1 cellular context compared by ENCODE assay signal in the genomic region with DNA sequence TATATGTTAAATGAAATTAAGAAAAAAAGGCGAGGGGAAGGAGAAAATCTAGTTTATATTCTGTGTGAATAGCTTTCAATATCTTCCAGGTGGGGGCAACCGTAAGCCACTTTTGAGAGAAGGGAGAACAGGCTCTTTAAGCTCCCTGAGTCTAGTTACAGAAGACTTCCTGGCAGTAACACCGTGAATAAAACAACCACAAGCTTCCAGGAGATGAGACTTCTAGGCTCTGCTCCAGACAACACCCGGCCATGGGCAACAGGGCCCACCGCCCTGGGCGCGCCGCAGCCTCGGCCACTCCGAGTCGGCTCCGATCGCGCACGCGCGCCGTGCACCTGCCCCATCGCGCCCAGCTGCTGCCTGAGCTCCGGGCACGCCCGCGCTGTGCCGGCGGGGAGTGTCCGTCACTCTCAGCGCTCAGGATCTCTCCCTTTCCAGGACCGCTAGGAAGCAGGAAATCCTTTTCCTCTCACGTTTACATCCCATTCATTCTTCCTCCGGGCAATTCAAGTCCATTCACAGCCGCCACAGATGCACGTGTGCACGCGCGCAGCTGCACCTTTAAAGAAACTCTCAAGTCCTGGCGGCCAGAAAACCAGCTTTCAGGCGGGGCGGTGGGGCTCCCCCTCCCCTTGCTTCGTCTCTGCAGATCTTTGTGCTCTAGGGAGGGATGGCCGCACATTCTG.
TF ChIP-seq lines count a peak whose summit lies in the region.

No MANE protein-coding gene starts in this region.

TF ChIP-seq in HepG2, 621 proteins besides CTCF, POLR2A, EP300 and RAD21 (continued from another document and continues in another):
- TF ChIP-seq ARID4A (CRISPR knock-in tag; IDR thresholded peaks at IDR 0.05; ENCODE audit: borderline replicate concordance) = peak; percentile 44; the same call in 1 of the 2 replicates
- 0 out of 2 replicates have a peak, but pooled peaks have one; percentile 47 for TF ChIP-seq NFAT5 (CRISPR knock-in tag; IDR thresholded peaks at IDR 0.05)
- TF ChIP-seq ZSCAN9 (CRISPR knock-in tag; IDR thresholded peaks at IDR 0.05; ENCODE audit: borderline replicate concordance) = peak; percentile 18; the same call in 1 of the 2 replicates
- peak; percentile 59 for TF ChIP-seq SAP130 (CRISPR knock-in tag; IDR thresholded peaks at IDR 0.05; ENCODE audit: low read depth)
- TF ChIP-seq CREB1 (IDR thresholded peaks at IDR 0.05) = no peak
- TF ChIP-seq CREB1 (CRISPR knock-in tag; IDR thresholded peaks at IDR 0.05) = no peak
- TF ChIP-seq, protein P1, sequence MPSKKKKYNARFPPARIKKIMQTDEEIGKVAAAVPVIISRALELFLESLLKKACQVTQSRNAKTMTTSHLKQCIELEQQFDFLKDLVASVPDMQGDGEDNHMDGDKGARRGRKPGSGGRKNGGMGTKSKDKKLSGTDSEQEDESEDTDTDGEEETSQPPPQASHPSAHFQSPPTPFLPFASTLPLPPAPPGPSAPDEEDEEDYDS (CRISPR knock-in tag; IDR thresholded peaks at IDR 0.05) = no peak
- no peak for TF ChIP-seq GATA4 (IDR thresholded peaks at IDR 0.05; ENCODE audit: borderline replicate concordance, low read depth)
- peak; percentile 86; the same call in 1 of the 2 replicates for TF ChIP-seq ZNF547 (CRISPR knock-in tag; IDR thresholded peaks at IDR 0.05)
- no peak for TF ChIP-seq ZNF724P (CRISPR knock-in tag; IDR thresholded peaks at IDR 0.05; ENCODE audit: borderline replicate concordance)
- 0 out of 2 replicates have a peak, but pooled peaks have one; percentile 26 for TF ChIP-seq KMT2A (CRISPR knock-in tag; IDR thresholded peaks at IDR 0.05)
- peak; percentile 66; the same call in 1 of the 2 replicates for TF ChIP-seq ZNF274 (CRISPR knock-in tag; IDR thresholded peaks at IDR 0.05)
- no peak for TF ChIP-seq CBX5 (CRISPR knock-in tag; IDR thresholded peaks at IDR 0.05; ENCODE audit: borderline replicate concordance)
- TF ChIP-seq ZNF607 (CRISPR knock-in tag; IDR thresholded peaks at IDR 0.05; ENCODE audit: borderline replicate concordance) = peak; percentile 3; the same call in 1 of the 2 replicates
- TF ChIP-seq, protein P2, sequence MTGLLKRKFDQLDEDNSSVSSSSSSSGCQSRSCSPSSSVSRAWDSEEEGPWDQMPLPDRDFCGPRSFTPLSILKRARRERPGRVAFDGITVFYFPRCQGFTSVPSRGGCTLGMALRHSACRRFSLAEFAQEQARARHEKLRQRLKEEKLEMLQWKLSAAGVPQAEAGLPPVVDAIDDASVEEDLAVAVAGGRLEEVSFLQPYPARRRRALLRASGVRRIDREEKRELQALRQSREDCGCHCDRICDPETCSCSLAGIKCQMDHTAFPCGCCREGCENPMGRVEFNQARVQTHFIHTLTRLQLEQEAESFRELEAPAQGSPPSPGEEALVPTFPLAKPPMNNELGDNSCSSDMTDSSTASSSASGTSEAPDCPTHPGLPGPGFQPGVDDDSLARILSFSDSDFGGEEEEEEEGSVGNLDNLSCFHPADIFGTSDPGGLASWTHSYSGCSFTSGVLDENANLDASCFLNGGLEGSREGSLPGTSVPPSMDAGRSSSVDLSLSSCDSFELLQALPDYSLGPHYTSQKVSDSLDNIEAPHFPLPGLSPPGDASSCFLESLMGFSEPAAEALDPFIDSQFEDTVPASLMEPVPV (CRISPR knock-in tag; IDR thresholded peaks at IDR 0.05) = peak; percentile 29; the same call in 1 of the 2 replicates
- TF ChIP-seq ZNF569 (CRISPR knock-in tag; IDR thresholded peaks at IDR 0.05; ENCODE audit: borderline replicate concordance) = 0 out of 2 replicates have a peak, but pooled peaks have one; percentile 26
- TF ChIP-seq, protein P3, sequence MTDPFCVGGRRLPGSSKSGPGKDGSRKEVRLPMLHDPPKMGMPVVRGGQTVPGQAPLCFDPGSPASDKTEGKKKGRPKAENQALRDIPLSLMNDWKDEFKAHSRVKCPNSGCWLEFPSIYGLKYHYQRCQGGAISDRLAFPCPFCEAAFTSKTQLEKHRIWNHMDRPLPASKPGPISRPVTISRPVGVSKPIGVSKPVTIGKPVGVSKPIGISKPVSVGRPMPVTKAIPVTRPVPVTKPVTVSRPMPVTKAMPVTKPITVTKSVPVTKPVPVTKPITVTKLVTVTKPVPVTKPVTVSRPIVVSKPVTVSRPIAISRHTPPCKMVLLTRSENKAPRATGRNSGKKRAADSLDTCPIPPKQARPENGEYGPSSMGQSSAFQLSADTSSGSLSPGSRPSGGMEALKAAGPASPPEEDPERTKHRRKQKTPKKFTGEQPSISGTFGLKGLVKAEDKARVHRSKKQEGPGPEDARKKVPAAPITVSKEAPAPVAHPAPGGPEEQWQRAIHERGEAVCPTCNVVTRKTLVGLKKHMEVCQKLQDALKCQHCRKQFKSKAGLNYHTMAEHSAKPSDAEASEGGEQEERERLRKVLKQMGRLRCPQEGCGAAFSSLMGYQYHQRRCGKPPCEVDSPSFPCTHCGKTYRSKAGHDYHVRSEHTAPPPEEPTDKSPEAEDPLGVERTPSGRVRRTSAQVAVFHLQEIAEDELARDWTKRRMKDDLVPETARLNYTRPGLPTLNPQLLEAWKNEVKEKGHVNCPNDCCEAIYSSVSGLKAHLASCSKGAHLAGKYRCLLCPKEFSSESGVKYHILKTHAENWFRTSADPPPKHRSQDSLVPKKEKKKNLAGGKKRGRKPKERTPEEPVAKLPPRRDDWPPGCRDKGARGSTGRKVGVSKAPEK (CRISPR knock-in tag; IDR thresholded peaks at IDR 0.05; ENCODE audit: borderline replicate concordance) = peak; percentile 97; the same call in 1 of the 2 replicates
- peak; percentile 60; the same call in 1 of the 2 replicates for TF ChIP-seq ATF7-NPFF (CRISPR knock-in tag; IDR thresholded peaks at IDR 0.05; ENCODE audit: low read depth)
- TF ChIP-seq NFE2L1 (CRISPR knock-in tag; IDR thresholded peaks at IDR 0.05; ENCODE audit: borderline replicate concordance) = no peak
- TF ChIP-seq MAZ (IDR thresholded peaks at IDR 0.05; ENCODE audit: borderline replicate concordance, low read depth, low read length) = no peak
- 0 out of 2 replicates have a peak, but pooled peaks have one; percentile 60 for TF ChIP-seq MAZ (CRISPR knock-in tag; IDR thresholded peaks at IDR 0.05; ENCODE audit: low read depth)
- TF ChIP-seq ARNT2 (CRISPR knock-in tag; IDR thresholded peaks at IDR 0.05; ENCODE audit: low read depth) = 0 out of 2 replicates have a peak, but pooled peaks have one; percentile 39
- TF ChIP-seq, protein P4, sequence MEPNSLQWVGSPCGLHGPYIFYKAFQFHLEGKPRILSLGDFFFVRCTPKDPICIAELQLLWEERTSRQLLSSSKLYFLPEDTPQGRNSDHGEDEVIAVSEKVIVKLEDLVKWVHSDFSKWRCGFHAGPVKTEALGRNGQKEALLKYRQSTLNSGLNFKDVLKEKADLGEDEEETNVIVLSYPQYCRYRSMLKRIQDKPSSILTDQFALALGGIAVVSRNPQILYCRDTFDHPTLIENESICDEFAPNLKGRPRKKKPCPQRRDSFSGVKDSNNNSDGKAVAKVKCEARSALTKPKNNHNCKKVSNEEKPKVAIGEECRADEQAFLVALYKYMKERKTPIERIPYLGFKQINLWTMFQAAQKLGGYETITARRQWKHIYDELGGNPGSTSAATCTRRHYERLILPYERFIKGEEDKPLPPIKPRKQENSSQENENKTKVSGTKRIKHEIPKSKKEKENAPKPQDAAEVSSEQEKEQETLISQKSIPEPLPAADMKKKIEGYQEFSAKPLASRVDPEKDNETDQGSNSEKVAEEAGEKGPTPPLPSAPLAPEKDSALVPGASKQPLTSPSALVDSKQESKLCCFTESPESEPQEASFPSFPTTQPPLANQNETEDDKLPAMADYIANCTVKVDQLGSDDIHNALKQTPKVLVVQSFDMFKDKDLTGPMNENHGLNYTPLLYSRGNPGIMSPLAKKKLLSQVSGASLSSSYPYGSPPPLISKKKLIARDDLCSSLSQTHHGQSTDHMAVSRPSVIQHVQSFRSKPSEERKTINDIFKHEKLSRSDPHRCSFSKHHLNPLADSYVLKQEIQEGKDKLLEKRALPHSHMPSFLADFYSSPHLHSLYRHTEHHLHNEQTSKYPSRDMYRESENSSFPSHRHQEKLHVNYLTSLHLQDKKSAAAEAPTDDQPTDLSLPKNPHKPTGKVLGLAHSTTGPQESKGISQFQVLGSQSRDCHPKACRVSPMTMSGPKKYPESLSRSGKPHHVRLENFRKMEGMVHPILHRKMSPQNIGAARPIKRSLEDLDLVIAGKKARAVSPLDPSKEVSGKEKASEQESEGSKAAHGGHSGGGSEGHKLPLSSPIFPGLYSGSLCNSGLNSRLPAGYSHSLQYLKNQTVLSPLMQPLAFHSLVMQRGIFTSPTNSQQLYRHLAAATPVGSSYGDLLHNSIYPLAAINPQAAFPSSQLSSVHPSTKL (CRISPR knock-in tag; IDR thresholded peaks at IDR 0.05) = 0 out of 2 replicates have a peak, but pooled peaks have one; percentile 14
- TF ChIP-seq SUZ12 (IDR thresholded peaks at IDR 0.05; ENCODE audit: low read depth, low read length) = no peak
- TF ChIP-seq SOX5 (CRISPR knock-in tag; IDR thresholded peaks at IDR 0.05; ENCODE audit: borderline replicate concordance) = no peak
- peak; percentile 62; the same call in 1 of the 2 replicates for TF ChIP-seq ZNF749 (CRISPR knock-in tag; IDR thresholded peaks at IDR 0.05; ENCODE audit: borderline replicate concordance)
- TF ChIP-seq KDM3A (CRISPR knock-in tag; IDR thresholded peaks at IDR 0.05; ENCODE audit: low read depth) = 0 out of 2 replicates have a peak, but pooled peaks have one; percentile 23
- no peak for TF ChIP-seq ZNF30 (CRISPR knock-in tag; IDR thresholded peaks at IDR 0.05)
- 0 out of 2 replicates have a peak, but pooled peaks have one; percentile 28 for TF ChIP-seq TARDBP (CRISPR knock-in tag; IDR thresholded peaks at IDR 0.05)
- TF ChIP-seq, protein P5, sequence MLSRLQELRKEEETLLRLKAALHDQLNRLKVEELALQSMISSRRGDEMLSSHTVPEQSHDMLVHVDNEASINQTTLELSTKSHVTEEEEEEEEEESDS (CRISPR knock-in tag; IDR thresholded peaks at IDR 0.05; ENCODE audit: borderline replicate concordance) = 0 out of 2 replicates have a peak, but pooled peaks have one; percentile 37
- TF ChIP-seq FOXO1 (CRISPR knock-in tag; IDR thresholded peaks at IDR 0.05) = peak; percentile 42; the same call in 1 of the 2 replicates
- TF ChIP-seq SNAPC2 (CRISPR knock-in tag; IDR thresholded peaks at IDR 0.05) = peak; percentile 61; the same call in 1 of the 2 replicates
- TF ChIP-seq ARHGAP35 (CRISPR knock-in tag; IDR thresholded peaks at IDR 0.05; ENCODE audit: borderline replicate concordance) = peak; percentile 41; the same call in 1 of the 2 replicates
- TF ChIP-seq ZNF883 (CRISPR knock-in tag; IDR thresholded peaks at IDR 0.05; ENCODE audit: not compliant biosample characterization) = peak; percentile 69
